ENCODE assay signal across 11 cellular contexts in the genomic region with DNA sequence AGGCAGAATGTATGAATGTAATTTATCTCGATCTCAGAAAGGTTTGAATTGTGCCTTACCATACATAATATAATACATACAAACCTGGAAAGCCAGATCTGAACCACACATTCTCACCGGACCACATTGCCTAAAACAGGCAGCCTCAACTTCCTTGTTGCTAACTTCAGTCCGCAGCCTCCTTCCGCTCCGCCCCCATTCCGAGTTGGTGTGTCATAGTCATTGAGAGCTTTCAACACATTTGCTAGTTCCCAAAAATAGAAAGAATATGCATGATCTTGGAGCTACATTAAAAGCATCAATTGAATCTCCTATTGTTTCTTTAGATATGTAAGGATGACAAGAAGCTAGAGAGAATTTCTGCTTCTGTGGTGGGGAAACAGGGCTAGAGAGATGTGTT.
DNase-seq lines count a peak whose midpoint lies in the region; ATAC-seq, FAIRE-seq and TF ChIP-seq lines count a peak whose summit lies in the region.
"Had no signal": no experiment of that assay in that cellular context is flagged by ENCODE, and none has a peak within 500 bp of the region (broad histone marks: within the 10 kb centered on the region; RNA-seq: fewer than 3 reads in every experiment).

No MANE protein-coding gene starts in this region.

- TF ChIP-seq CTCF in astrocyte (IDR thresholded peaks at IDR 0.05; ENCODE audit: insufficient read depth, low read depth, low read length), result no peak
- no peak for TF ChIP-seq CTCF in upper lobe of right lung (IDR thresholded peaks at IDR 0.05)

- peak; percentile 80 to 86 for ATAC-seq in left cardiac atrium
- peak; percentile 88 for ATAC-seq in upper lobe of right lung
- ATAC-seq in HG02970 (IDR thresholded peaks at IDR 0.05; ENCODE audit: low FRiP score, unreplicated experiment), result no peak
- ATAC-seq: mucosa of descending colon had no signal

- H3K27ac Mint-ChIP-seq in astrocyte (ENCODE audit: unreplicated experiment), result peak overlapping the region; percentile 86

- H3K4me3 Mint-ChIP-seq in astrocyte (ENCODE audit: unreplicated experiment), result no peak overlapping the region

- H3K27me3 ChIP-seq in astrocyte (ENCODE audit: insufficient read depth, low read length), result no peaks in the 10 kb centered on the region
- H3K27me3 ChIP-seq in upper lobe of right lung, result no peaks in the 10 kb centered on the region

- H3K36me3 ChIP-seq in astrocyte (ENCODE audit: insufficient read depth, low read length) (no peaks in the 10 kb centered on the region), upper lobe of right lung (peaks cover 3% of the 10 kb centered on the region)

- H3K27me3 Mint-ChIP-seq in astrocyte (ENCODE audit: low read depth, unreplicated experiment), result no peaks in the 10 kb centered on the region

- H3K4me1 ChIP-seq in astrocyte (ENCODE audit: insufficient read depth, low read length), result peaks cover 21% of the 10 kb centered on the region
- no peaks in the 10 kb centered on the region for H3K4me1 ChIP-seq in upper lobe of right lung

- H4K20me1 ChIP-seq in astrocyte (ENCODE audit: insufficient read depth, low read length), result no peaks in the 10 kb centered on the region

- FAIRE-seq in astrocyte (lab: Jason Lieb, UNC), result peak; percentile 99
- FAIRE-seq: endothelial cell of umbilical vein, TTC549 had no signal

- peaks cover 24% of the 10 kb centered on the region for H3K4me1 Mint-ChIP-seq in astrocyte (ENCODE audit: low read depth, unreplicated experiment)

- H3K79me2 ChIP-seq in astrocyte (ENCODE audit: insufficient read depth, low read length), result no peaks in the 10 kb centered on the region

- H2AFZ ChIP-seq in astrocyte (ENCODE audit: low read depth, low read length), result peak overlapping the region; percentile 5

- peak overlapping the region; percentile 63 for H3K4me2 ChIP-seq in astrocyte (ENCODE audit: low read length)

- peak; percentile 16 for DNase-seq in HPDE6-E6E7 (ENCODE audit: extremely low spot score)
- DNase-seq in astrocyte (ENCODE audit: low read depth), result peak; percentile 84
- peak; percentile 53 for DNase-seq in left cardiac atrium
- peak; percentile 81 for DNase-seq in upper lobe of right lung
- no peak for DNase-seq in NCI-H524 treated with DMSO at 0.1 percent for 48 hours (lab: John Stamatoyannopoulos, UW)
- no peak for DNase-seq in DMS53 (lab: John Stamatoyannopoulos, UW)
- DNase-seq: activated gamma-delta T cell had no signal

- H3K36me3 Mint-ChIP-seq in astrocyte (ENCODE audit: low read depth, unreplicated experiment), result peaks cover 7% of the 10 kb centered on the region

- H3K9me3 Mint-ChIP-seq in astrocyte (ENCODE audit: unreplicated experiment), result no peaks in the 10 kb centered on the region

- H3K9me3 ChIP-seq in astrocyte (ENCODE audit: insufficient read depth, low read depth, low read length) (no peaks in the 10 kb centered on the region), upper lobe of right lung (no peaks in the 10 kb centered on the region)
- H3K9me3 ChIP-seq: mucosa of descending colon had no signal

- H3K9ac ChIP-seq in astrocyte (ENCODE audit: low read length), result peak overlapping the region; percentile 70

- intact Hi-C loops in left cardiac atrium (cut with DNase I) (no loop called here), upper lobe of right lung (cut with DNase I) (no loop called here)

- H3K27ac ChIP-seq in astrocyte (ENCODE audit: low read depth, low read length), result peak overlapping the region; percentile 91
- H3K27ac ChIP-seq in upper lobe of right lung, result no peak overlapping the region

- H3K4me3 ChIP-seq in astrocyte (ENCODE audit: insufficient read depth, low read depth, low read length) (no peak overlapping the region), upper lobe of right lung (no peak overlapping the region)
- H3K4me3 ChIP-seq: mucosa of descending colon had no signal

Comparison
In these comparisons a context has a peak if more than half of its experiments do, and no peak if none do; other contexts are left out.
1. DNase-seq: peak in HPDE6-E6E7 (single experiment), astrocyte (single experiment), left cardiac atrium (single experiment) and upper lobe of right lung (single experiment); none in NCI-H524 treated with DMSO at 0.1 percent for 48 hours (single experiment) and DMS53 (single experiment).